ENCODE assay signal across 25 cellular contexts in the genomic region with DNA sequence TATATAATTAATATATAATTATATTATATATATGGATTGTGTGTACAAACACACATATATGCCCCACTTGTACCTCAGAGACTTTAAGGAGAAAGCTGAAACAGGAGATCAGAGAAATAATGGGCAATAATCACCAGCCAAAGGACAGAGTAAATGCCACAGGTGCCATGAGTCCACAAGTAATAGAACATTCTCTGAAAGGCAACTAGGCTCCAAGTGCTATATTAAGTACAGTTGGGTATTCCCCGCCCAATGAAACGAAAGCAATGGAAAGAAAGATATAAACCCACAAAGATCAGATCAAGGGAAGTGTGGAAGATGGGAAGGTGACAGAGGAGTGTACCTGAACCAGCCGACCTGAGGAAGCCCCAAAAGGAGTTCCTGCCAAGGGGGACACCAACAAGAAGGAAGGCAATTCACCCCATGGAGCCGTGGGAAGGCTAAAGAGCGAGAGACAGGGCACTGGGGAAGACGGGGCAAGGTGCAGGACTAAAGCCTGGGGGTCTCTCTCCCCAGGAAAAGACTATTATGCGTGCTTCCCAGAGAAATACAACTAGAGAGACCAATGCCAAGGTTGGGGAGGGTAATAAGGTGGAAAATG. TPM values are rescaled to one million over a fixed set of nuclear protein-coding genes. Genes with fewer than 3 reads are reported as not detected.
DNase-seq lines count a peak whose midpoint lies in the region; ATAC-seq and TF ChIP-seq lines count a peak whose summit lies in the region.
"Had no signal": no experiment of that assay in that cellular context is flagged by ENCODE, and none has a peak within 500 bp of the region (broad histone marks: within the 10 kb centered on the region; RNA-seq: fewer than 3 reads in every experiment).

No MANE protein-coding gene starts in this region.

- CTCF ChIA-PET in activated CD4-positive, alpha-beta T cell treated with anti-CD3 and anti-CD28 coated beads for 36 hours (lab: Charles Lee), result interaction anchor here (0.8 kb wide), 1 partner anchor 431 kb away, joined by 3 read pairs; no protein-coding TSS in a partner anchor
- CTCF ChIA-PET in WTC11 (lab: Charles Lee), result no interaction called here

- H3K9ac ChIP-seq in skeletal muscle tissue (ENCODE audit: low read depth in 1 of 3, low read length in 3 of 3), result peak overlapping the region; percentile 52 to 65 (median 61)
- H3K9ac ChIP-seq: BLaER1, SK-N-SH had no signal

- POLR2A ChIA-PET in activated CD4-positive, alpha-beta T cell treated with anti-CD3 and anti-CD28 coated beads for 36 hours (lab: Charles Lee), result no interaction called here
- POLR2A ChIA-PET in WTC11 (lab: Charles Lee), result no interaction called here

- H3K9me3 ChIP-seq in skeletal muscle tissue (ENCODE audit: control insufficient read depth in 3 of 3, low read length in 3 of 3), result no peaks in the 10 kb centered on the region
- H3K9me3 ChIP-seq: SK-N-SH had no signal

- H3K4me1 ChIP-seq in skeletal muscle tissue (ENCODE audit: control insufficient read depth in 3 of 3, insufficient read depth in 3 of 3, low read length in 3 of 3), result peaks cover 6 to 14% (median 10%) of the 10 kb centered on the region in 3 donors
- H3K4me1 ChIP-seq: BLaER1 had no signal

- no peak overlapping the region for H3K4me3 Mint-ChIP-seq in activated CD4-positive, alpha-beta T cell treated with anti-CD3 and anti-CD28 coated beads for 36 hours
- H3K4me3 Mint-ChIP-seq in WTC11, result no peak overlapping the region
- H3K4me3 Mint-ChIP-seq: CD4-positive, alpha-beta memory T cell; GM23338; T-cell had no signal

- no peak for TF ChIP-seq CTCF in WTC11 (IDR thresholded peaks at IDR 0.05)

- H3K27ac Mint-ChIP-seq in activated CD4-positive, alpha-beta T cell treated with anti-CD3 and anti-CD28 coated beads for 36 hours, result no peak overlapping the region
- peak overlapping the region; percentile 59 for H3K27ac Mint-ChIP-seq in WTC11
- H3K27ac Mint-ChIP-seq: CD4-positive, alpha-beta memory T cell; GM23338; T-cell had no signal

- ATAC-seq in activated CD4-positive, alpha-beta T cell treated with anti-CD3 and anti-CD28 coated beads for 36 hours, result peak; percentile 19
- no peak for ATAC-seq in WTC11
- ATAC-seq in GM21723 (IDR thresholded peaks at IDR 0.05; ENCODE audit: unreplicated experiment), result no peak
- ATAC-seq: GM12878, GM23338, T-cell had no signal

- no peaks in the 10 kb centered on the region for H3K9me3 Mint-ChIP-seq in activated CD4-positive, alpha-beta T cell treated with anti-CD3 and anti-CD28 coated beads for 36 hours (ENCODE audit: low read depth)
- no peaks in the 10 kb centered on the region for H3K9me3 Mint-ChIP-seq in WTC11
- H3K9me3 Mint-ChIP-seq: GM23338, T-cell had no signal

- H3K27me3 ChIP-seq in skeletal muscle tissue (ENCODE audit: control insufficient read depth in 3 of 3, insufficient read depth in 3 of 3, low read length in 3 of 3), result no peaks in the 10 kb centered on the region
- H3K27me3 ChIP-seq: BLaER1 had no signal

- H3K27me3 Mint-ChIP-seq in activated CD4-positive, alpha-beta T cell treated with anti-CD3 and anti-CD28 coated beads for 36 hours, result no peaks in the 10 kb centered on the region
- H3K27me3 Mint-ChIP-seq in WTC11 (ENCODE audit: low read depth), result no peaks in the 10 kb centered on the region
- H3K27me3 Mint-ChIP-seq: CD4-positive, alpha-beta memory T cell; T-cell had no signal

- intact Hi-C loops in activated CD4-positive, alpha-beta T cell treated with anti-CD3 and anti-CD28 coated beads for 36 hours (cut with DNase I, micrococcal nuclease), result no loop called here

- peak overlapping the region; percentile 49 to 62 (median 62) for H3K4me3 ChIP-seq in skeletal muscle tissue (ENCODE audit: low read length in 3 of 3)
- H3K4me3 ChIP-seq: BLaER1, GM12878, GM23338 had no signal

- peaks cover 32% of the 10 kb centered on the region for H3K4me1 Mint-ChIP-seq in activated CD4-positive, alpha-beta T cell treated with anti-CD3 and anti-CD28 coated beads for 36 hours
- no peaks in the 10 kb centered on the region for H3K4me1 Mint-ChIP-seq in WTC11
- H3K4me1 Mint-ChIP-seq: GM23338 had no signal

- H3K36me3 Mint-ChIP-seq in activated CD4-positive, alpha-beta T cell treated with anti-CD3 and anti-CD28 coated beads for 36 hours (ENCODE audit: low read depth), result peaks cover 8% of the 10 kb centered on the region
- no peaks in the 10 kb centered on the region for H3K36me3 Mint-ChIP-seq in WTC11
- H3K36me3 Mint-ChIP-seq: CD4-positive, alpha-beta memory T cell had no signal

- DNase-seq in NCI-H1105 treated with DMSO at 0.1 percent for 48 hours (lab: John Stamatoyannopoulos, UW) (peak; percentile 4), NCI-H1105 (lab: John Stamatoyannopoulos, UW) (no peak), WTC11 (ENCODE audit: low spot score) (no peak), SHP77 (lab: John Stamatoyannopoulos, UW) (no peak)
- DNase-seq in activated CD4-positive, alpha-beta T cell treated with anti-CD3 and anti-CD28 coated beads for 36 hours, result no peak
- no peak for DNase-seq in activated CD4-positive, alpha-beta T cell treated with anti-CD3 and anti-CD28 coated beads for 4 hours
- DNase-seq: ACHN; CD4-positive, alpha-beta memory T cell; DND-41; HCEC 1CT; KG1; MV-4-11; NCI-H1694 treated with DMSO at 0.1 percent for 48 hours; NCI-H2081 treated with DMSO at 0.1 percent for 48 hours; NCI-H226; NCI-H510A treated with DMSO at 0.1 percent for 48 hours; Right ventricle myocardium superior; SK-N-SH; T-cell had no signal

- H3K27ac ChIP-seq in skeletal muscle tissue (ENCODE audit: low read depth, low read length), result peak overlapping the region; percentile 74
- H3K27ac ChIP-seq: 22Rv1, BLaER1 had no signal

- no peaks in the 10 kb centered on the region for H3K36me3 ChIP-seq in skeletal muscle tissue (ENCODE audit: control insufficient read depth in 3 of 3, insufficient read depth in 3 of 3, low read length in 3 of 3)

TF ChIP-seq in WTC11, 78 proteins besides CTCF, POLR2A, EP300 and RAD21:
- TF ChIP-seq SMAD3 (CRISPR knock-in tag; IDR thresholded peaks at IDR 0.05; ENCODE audit: borderline replicate concordance), result no peak
- TF ChIP-seq, protein P1, sequence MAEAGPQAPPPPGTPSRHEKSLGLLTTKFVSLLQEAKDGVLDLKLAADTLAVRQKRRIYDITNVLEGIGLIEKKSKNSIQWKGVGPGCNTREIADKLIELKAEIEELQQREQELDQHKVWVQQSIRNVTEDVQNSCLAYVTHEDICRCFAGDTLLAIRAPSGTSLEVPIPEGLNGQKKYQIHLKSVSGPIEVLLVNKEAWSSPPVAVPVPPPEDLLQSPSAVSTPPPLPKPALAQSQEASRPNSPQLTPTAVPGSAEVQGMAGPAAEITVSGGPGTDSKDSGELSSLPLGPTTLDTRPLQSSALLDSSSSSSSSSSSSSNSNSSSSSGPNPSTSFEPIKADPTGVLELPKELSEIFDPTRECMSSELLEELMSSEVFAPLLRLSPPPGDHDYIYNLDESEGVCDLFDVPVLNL (CRISPR knock-in tag; IDR thresholded peaks at IDR 0.05; ENCODE audit: borderline replicate concordance, low read depth), result no peak
- peak; percentile 56; the same call in 1 of the 2 replicates for TF ChIP-seq HMGA2 (CRISPR knock-in tag; IDR thresholded peaks at IDR 0.05)

RNA-seq across cellular contexts. Expression of a gene that starts 19.0 kb away (rescaled TPM):
- 10 to 100 TPM; 66.1 to 67.3 TPM for total RNA-seq in activated CD4-positive, alpha-beta T cell treated with anti-CD3 and anti-CD28 coated beads for 36 hours
- total RNA-seq in WTC11 (2021) (64.1 to 71.4 TPM (median 68.9 TPM) in 3 replicates), skeletal muscle tissue (49.1 TPM)

RNA-seq across cellular contexts. Expression of a gene that starts 45.6 kb away (rescaled TPM):
- total RNA-seq in activated CD4-positive, alpha-beta T cell treated with anti-CD3 and anti-CD28 coated beads for 36 hours, result 10 to 100 TPM; 12.7 to 20.0 TPM
- total RNA-seq in WTC11 (2021) (28.7 to 32.5 TPM (median 32.1 TPM) in 3 replicates), skeletal muscle tissue (4.7 TPM)

RNA-seq across cellular contexts. Expression of a gene that starts 50.8 kb away (rescaled TPM):
- total RNA-seq in activated CD4-positive, alpha-beta T cell treated with anti-CD3 and anti-CD28 coated beads for 36 hours, result 1,000 to 10,000 TPM; 2,340 to 2,373 TPM
- total RNA-seq in WTC11 (2021) (2,395 to 2,803 TPM (median 2,637 TPM) in 3 replicates), skeletal muscle tissue (1,271 TPM)
